15 cellular contexts compared by ENCODE assay signal in genomic region chr12:108819920-108820699, GRCh38. TPM values are rescaled to one million over a fixed set of nuclear protein-coding genes. Genes with fewer than 3 reads are reported as not detected.
DNase-seq lines count a peak whose midpoint lies in the region; ATAC-seq and TF ChIP-seq lines count a peak whose summit lies in the region.
"Had no signal": no experiment of that assay in that cellular context is flagged by ENCODE, and none has a peak within 500 bp of the region (broad histone marks: within the 10 kb centered on the region; RNA-seq: fewer than 3 reads in every experiment).

No MANE protein-coding gene starts in this region.

- H3K27ac ChIP-seq in mesenchymal stem cell (ENCODE audit: low read length, poor library complexity, severe bottlenecking) = peak overlapping the region; percentile 19
- H3K27ac ChIP-seq in testis = peak overlapping the region; percentile 53 to 67

- peaks cover 6% of the 10 kb centered on the region for H3K36me3 Mint-ChIP-seq in activated naive CD8-positive, alpha-beta T cell
- H3K36me3 Mint-ChIP-seq in activated naive CD8-positive, alpha-beta T cell treated with anti-CD3 and anti-CD28 coated beads for 36 hours = peaks cover 8% of the 10 kb centered on the region

- ATAC-seq in GM19463 (IDR thresholded peaks at IDR 0.05; ENCODE audit: unreplicated experiment) = no peak

- intact Hi-C loops in testis (cut with DNase I; ENCODE audit: low total_unique reads) = no loop called here

- no peak overlapping the region for H2BK15ac ChIP-seq in mesenchymal stem cell (ENCODE audit: low read depth, poor library complexity, severe bottlenecking)

- peak overlapping the region; percentile 46 for H3K27ac Mint-ChIP-seq in activated naive CD8-positive, alpha-beta T cell
- H3K27ac Mint-ChIP-seq in activated naive CD8-positive, alpha-beta T cell treated with anti-CD3 and anti-CD28 coated beads for 36 hours = no peak overlapping the region
- H3K27ac Mint-ChIP-seq: endodermal cell had no signal

- H3K9ac ChIP-seq in adipocyte (ENCODE audit: low read length) = peak overlapping the region; percentile 10
- peak overlapping the region; percentile 20 for H3K9ac ChIP-seq in mesenchymal stem cell (ENCODE audit: low read length)

- no peak overlapping the region for H2BK5ac ChIP-seq in mesenchymal stem cell (ENCODE audit: low read depth, low read length, poor library complexity, severe bottlenecking)

- H2AFZ ChIP-seq in mesenchymal stem cell (ENCODE audit: low read depth, low read length) = no peak overlapping the region

- H3K27me3 ChIP-seq in adipocyte (replicated peaks; ENCODE audit: control insufficient read depth, insufficient read depth, low read length) (no peaks in the 10 kb centered on the region), mesenchymal stem cell (ENCODE audit: control insufficient read depth in 1 of 2, insufficient read depth in 1 of 2, low read length in 2 of 2) (no peaks in the 10 kb centered on the region), testis (no peaks in the 10 kb centered on the region)

- H2BK12ac ChIP-seq in mesenchymal stem cell (ENCODE audit: low read length in 2 of 2) = no peak overlapping the region

- H3K4me1 ChIP-seq in adipocyte (ENCODE audit: control insufficient read depth, insufficient read depth, low read length) (peaks cover 48% of the 10 kb centered on the region), mesenchymal stem cell (ENCODE audit: control insufficient read depth, insufficient read depth, low read depth, low read length) (peaks cover 32% of the 10 kb centered on the region), testis (peaks cover 45% of the 10 kb centered on the region)

- 96% methylated on average over 7 of the region's 7 CpGs for WGBS in mesenchymal stem cell
- 54 to 65% methylated on average over 7 of the region's 7 CpGs for WGBS in testis, 2 donors

- H3K23ac ChIP-seq in mesenchymal stem cell (ENCODE audit: low read length in 2 of 2) = no peak overlapping the region

- no peak overlapping the region for H3K4me3 Mint-ChIP-seq in activated naive CD8-positive, alpha-beta T cell
- H3K4me3 Mint-ChIP-seq in activated naive CD8-positive, alpha-beta T cell treated with anti-CD3 and anti-CD28 coated beads for 36 hours = no peak overlapping the region
- H3K4me3 Mint-ChIP-seq: endodermal cell, neural crest cell had no signal

- no peak for TF ChIP-seq POLR2A in testis (IDR thresholded peaks at IDR 0.05)

- H3K36me3 ChIP-seq in adipocyte (ENCODE audit: control insufficient read depth, insufficient read depth, low read length, severe bottlenecking) (peaks cover 76% of the 10 kb centered on the region), mesenchymal stem cell (ENCODE audit: control insufficient read depth in 1 of 2, insufficient read depth in 2 of 2, low read depth in 1 of 2, low read length in 2 of 2) (peaks cover 42 to 81% of the 10 kb centered on the region in 2 experiments), testis (ENCODE audit: low read depth, missing control alignments) (no peaks in the 10 kb centered on the region)

- no peak overlapping the region for H2BK120ac ChIP-seq in mesenchymal stem cell (ENCODE audit: low read depth, low read length)

- H3K18ac ChIP-seq in mesenchymal stem cell (ENCODE audit: low read depth in 1 of 2, low read length in 2 of 2) = peak overlapping the region; percentile 28 to 70

- no peak overlapping the region for H4K8ac ChIP-seq in mesenchymal stem cell (ENCODE audit: low read length)

- no peak overlapping the region for H3K4ac ChIP-seq in mesenchymal stem cell (ENCODE audit: low read depth in 1 of 2, low read length in 2 of 2)

- H3K9me3 Mint-ChIP-seq in activated naive CD8-positive, alpha-beta T cell (ENCODE audit: low read depth) = no peaks in the 10 kb centered on the region
- H3K9me3 Mint-ChIP-seq in activated naive CD8-positive, alpha-beta T cell treated with anti-CD3 and anti-CD28 coated beads for 36 hours = no peaks in the 10 kb centered on the region
- H3K9me3 Mint-ChIP-seq: endodermal cell, neural crest cell had no signal

- peaks cover 8% of the 10 kb centered on the region for H3K4me1 Mint-ChIP-seq in activated naive CD8-positive, alpha-beta T cell (ENCODE audit: low read depth)
- peaks cover 13% of the 10 kb centered on the region for H3K4me1 Mint-ChIP-seq in activated naive CD8-positive, alpha-beta T cell treated with anti-CD3 and anti-CD28 coated beads for 36 hours

- H3K9me3 ChIP-seq in adipocyte (ENCODE audit: control insufficient read depth, low read length) = no peaks in the 10 kb centered on the region
- H3K9me3 ChIP-seq in mesenchymal stem cell (ENCODE audit: control insufficient read depth, low read length) = no peaks in the 10 kb centered on the region
- no peaks in the 10 kb centered on the region for H3K9me3 ChIP-seq in testis

- H2AK5ac ChIP-seq in mesenchymal stem cell (ENCODE audit: low read length, severe bottlenecking) = peak overlapping the region; percentile 95

- no peak overlapping the region for H3K14ac ChIP-seq in mesenchymal stem cell (ENCODE audit: low read length in 2 of 2)

- no peak overlapping the region for H3K4me2 ChIP-seq in mesenchymal stem cell (ENCODE audit: low read length, poor library complexity, severe bottlenecking)

- H4K91ac ChIP-seq in mesenchymal stem cell (ENCODE audit: low read length) = no peak overlapping the region

- H3K27me3 Mint-ChIP-seq in activated naive CD8-positive, alpha-beta T cell = no peaks in the 10 kb centered on the region
- no peaks in the 10 kb centered on the region for H3K27me3 Mint-ChIP-seq in activated naive CD8-positive, alpha-beta T cell treated with anti-CD3 and anti-CD28 coated beads for 36 hours

- TF ChIP-seq CTCF in testis (IDR thresholded peaks at IDR 0.05) = no peak

- H3K4me3 ChIP-seq in adipocyte (ENCODE audit: low read length) (no peak overlapping the region), mesenchymal stem cell (ENCODE audit: insufficient read depth in 1 of 2, low read depth in 1 of 2, low read length in 2 of 2) (no peak overlapping the region), testis (no peak overlapping the region)

- H3K79me1 ChIP-seq in mesenchymal stem cell (replicated peaks; ENCODE audit: low read length, poor library complexity, severe bottlenecking) = peaks cover 16% of the 10 kb centered on the region

- DNase-seq in activated naive CD8-positive, alpha-beta T cell treated with anti-CD3 and anti-CD28 coated beads for 36 hours = no peak
- no peak for DNase-seq in adipocyte (ENCODE audit: low read depth)
- DNase-seq in mesenchymal stem cell = no peak
- DNase-seq in testis = no peak
- no peak for DNase-seq in SHP77 treated with DMSO at 0.1 percent for 48 hours (lab: John Stamatoyannopoulos, UW)
- DNase-seq in kidney glomerular epithelial cell (lab: John Stamatoyannopoulos, UW) = no peak
- DNase-seq: ACHN, endodermal cell, head of caudate nucleus, NCI-H2029 treated with DMSO at 0.1 percent for 48 hours, NCI-H82, SIG-M5 had no signal

RNA-seq across cellular contexts. Expression of gene SSH1, which starts 37.3 kb away (rescaled TPM):
- total RNA-seq in activated naive CD8-positive, alpha-beta T cell treated with anti-CD3 and anti-CD28 coated beads for 36 hours = 10 to 100 TPM; 20.7 to 26.9 TPM
- 42.7 TPM for polyA plus RNA-seq in mesenchymal stem cell (2013, experiment 1 of 2)
- polyA plus RNA-seq in mesenchymal stem cell (2013, experiment 2 of 2) = 38.8 TPM
- 10 to 100 TPM; 29.1 to 31.5 TPM for total RNA-seq in testis
- polyA plus RNA-seq in testis (ENCODE audit: insufficient read depth, low read depth, low replicate concordance) = 18.9 TPM

RNA-seq across cellular contexts. Expression of gene DAO, which starts 59.8 kb away (rescaled TPM):
- total RNA-seq in activated naive CD8-positive, alpha-beta T cell treated with anti-CD3 and anti-CD28 coated beads for 36 hours = not detected
- not detected for polyA plus RNA-seq in mesenchymal stem cell (2013, experiment 1 of 2)
- polyA plus RNA-seq in mesenchymal stem cell (2013, experiment 2 of 2) = not detected
- total RNA-seq in testis = under 1 TPM; 0.79 to 0.81 TPM
- 0.46 TPM for polyA plus RNA-seq in testis (ENCODE audit: insufficient read depth, low read depth, low replicate concordance)
- total RNA-seq: endodermal cell, neural crest cell had no signal
